1 cellular context compared by ENCODE assay signal in the genomic region with DNA sequence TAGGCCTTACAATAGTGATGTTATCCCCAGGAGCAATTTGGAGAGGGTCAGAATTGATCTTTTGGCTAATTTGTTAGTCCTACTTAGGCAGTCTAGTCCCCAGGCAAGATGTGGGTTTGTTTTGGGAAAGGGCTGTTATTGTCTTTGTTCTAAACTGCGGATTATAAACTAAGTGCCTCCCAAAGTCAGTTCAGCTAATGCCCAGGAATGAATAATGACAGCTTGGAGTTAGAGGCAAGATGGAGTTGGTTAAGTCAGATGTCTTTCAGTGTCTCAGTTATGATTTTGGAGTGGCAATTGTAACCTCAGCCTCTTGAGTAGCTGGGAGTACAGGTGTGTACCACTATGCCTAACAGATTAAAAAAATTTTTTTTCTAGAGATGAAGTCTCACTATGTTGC.
TF ChIP-seq lines count a peak whose summit lies in the region.

No MANE protein-coding gene starts in this region.

TF ChIP-seq in GM23338, 12 proteins besides CTCF, POLR2A, EP300 and RAD21:
- TF ChIP-seq, protein P1, sequence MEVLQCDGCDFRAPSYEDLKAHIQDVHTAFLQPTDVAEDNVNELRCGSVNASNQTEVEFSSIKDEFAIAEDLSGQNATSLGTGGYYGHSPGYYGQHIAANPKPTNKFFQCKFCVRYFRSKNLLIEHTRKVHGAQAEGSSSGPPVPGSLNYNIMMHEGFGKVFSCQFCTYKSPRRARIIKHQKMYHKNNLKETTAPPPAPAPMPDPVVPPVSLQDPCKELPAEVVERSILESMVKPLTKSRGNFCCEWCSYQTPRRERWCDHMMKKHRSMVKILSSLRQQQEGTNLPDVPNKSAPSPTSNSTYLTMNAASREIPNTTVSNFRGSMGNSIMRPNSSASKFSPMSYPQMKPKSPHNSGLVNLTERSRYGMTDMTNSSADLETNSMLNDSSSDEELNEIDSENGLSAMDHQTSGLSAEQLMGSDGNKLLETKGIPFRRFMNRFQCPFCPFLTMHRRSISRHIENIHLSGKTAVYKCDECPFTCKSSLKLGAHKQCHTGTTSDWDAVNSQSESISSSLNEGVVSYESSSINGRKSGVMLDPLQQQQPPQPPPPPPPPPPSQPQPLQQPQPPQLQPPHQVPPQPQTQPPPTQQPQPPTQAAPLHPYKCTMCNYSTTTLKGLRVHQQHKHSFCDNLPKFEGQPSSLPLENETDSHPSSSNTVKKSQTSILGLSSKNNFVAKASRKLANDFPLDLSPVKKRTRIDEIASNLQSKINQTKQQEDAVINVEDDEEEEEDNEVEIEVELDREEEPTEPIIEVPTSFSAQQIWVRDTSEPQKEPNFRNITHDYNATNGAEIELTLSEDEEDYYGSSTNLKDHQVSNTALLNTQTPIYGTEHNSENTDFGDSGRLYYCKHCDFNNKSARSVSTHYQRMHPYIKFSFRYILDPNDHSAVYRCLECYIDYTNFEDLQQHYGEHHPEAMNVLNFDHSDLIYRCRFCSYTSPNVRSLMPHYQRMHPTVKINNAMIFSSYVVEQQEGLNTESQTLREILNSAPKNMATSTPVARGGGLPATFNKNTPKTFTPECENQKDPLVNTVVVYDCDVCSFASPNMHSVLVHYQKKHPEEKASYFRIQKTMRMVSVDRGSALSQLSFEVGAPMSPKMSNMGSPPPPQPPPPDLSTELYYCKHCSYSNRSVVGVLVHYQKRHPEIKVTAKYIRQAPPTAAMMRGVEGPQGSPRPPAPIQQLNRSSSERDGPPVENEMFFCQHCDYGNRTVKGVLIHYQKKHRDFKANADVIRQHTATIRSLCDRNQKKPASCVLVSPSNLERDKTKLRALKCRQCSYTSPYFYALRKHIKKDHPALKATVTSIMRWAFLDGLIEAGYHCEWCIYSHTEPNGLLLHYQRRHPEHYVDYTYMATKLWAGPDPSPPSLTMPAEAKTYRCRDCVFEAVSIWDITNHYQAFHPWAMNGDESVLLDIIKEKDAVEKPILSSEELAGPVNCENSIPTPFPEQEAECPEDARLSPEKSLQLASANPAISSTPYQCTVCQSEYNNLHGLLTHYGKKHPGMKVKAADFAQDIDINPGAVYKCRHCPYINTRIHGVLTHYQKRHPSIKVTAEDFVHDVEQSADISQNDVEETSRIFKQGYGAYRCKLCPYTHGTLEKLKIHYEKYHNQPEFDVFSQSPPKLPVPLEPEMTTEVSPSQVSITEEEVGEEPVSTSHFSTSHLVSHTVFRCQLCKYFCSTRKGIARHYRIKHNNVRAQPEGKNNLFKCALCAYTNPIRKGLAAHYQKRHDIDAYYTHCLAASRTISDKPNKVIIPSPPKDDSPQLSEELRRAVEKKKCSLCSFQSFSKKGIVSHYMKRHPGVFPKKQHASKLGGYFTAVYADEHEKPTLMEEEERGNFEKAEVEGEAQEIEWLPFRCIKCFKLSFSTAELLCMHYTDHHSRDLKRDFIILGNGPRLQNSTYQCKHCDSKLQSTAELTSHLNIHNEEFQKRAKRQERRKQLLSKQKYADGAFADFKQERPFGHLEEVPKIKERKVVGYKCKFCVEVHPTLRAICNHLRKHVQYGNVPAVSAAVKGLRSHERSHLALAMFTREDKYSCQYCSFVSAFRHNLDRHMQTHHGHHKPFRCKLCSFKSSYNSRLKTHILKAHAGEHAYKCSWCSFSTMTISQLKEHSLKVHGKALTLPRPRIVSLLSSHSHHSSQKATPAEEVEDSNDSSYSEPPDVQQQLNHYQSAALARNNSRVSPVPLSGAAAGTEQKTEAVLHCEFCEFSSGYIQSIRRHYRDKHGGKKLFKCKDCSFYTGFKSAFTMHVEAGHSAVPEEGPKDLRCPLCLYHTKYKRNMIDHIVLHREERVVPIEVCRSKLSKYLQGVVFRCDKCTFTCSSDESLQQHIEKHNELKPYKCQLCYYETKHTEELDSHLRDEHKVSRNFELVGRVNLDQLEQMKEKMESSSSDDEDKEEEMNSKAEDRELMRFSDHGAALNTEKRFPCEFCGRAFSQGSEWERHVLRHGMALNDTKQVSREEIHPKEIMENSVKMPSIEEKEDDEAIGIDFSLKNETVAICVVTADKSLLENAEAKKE (CRISPR knock-in tag; IDR thresholded peaks at IDR 0.05): no peak
- TF ChIP-seq, protein P2, sequence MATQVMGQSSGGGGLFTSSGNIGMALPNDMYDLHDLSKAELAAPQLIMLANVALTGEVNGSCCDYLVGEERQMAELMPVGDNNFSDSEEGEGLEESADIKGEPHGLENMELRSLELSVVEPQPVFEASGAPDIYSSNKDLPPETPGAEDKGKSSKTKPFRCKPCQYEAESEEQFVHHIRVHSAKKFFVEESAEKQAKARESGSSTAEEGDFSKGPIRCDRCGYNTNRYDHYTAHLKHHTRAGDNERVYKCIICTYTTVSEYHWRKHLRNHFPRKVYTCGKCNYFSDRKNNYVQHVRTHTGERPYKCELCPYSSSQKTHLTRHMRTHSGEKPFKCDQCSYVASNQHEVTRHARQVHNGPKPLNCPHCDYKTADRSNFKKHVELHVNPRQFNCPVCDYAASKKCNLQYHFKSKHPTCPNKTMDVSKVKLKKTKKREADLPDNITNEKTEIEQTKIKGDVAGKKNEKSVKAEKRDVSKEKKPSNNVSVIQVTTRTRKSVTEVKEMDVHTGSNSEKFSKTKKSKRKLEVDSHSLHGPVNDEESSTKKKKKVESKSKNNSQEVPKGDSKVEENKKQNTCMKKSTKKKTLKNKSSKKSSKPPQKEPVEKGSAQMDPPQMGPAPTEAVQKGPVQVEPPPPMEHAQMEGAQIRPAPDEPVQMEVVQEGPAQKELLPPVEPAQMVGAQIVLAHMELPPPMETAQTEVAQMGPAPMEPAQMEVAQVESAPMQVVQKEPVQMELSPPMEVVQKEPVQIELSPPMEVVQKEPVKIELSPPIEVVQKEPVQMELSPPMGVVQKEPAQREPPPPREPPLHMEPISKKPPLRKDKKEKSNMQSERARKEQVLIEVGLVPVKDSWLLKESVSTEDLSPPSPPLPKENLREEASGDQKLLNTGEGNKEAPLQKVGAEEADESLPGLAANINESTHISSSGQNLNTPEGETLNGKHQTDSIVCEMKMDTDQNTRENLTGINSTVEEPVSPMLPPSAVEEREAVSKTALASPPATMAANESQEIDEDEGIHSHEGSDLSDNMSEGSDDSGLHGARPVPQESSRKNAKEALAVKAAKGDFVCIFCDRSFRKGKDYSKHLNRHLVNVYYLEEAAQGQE (IDR thresholded peaks at IDR 0.05; ENCODE audit: unreplicated experiment): no peak
- TF ChIP-seq, protein P3, sequence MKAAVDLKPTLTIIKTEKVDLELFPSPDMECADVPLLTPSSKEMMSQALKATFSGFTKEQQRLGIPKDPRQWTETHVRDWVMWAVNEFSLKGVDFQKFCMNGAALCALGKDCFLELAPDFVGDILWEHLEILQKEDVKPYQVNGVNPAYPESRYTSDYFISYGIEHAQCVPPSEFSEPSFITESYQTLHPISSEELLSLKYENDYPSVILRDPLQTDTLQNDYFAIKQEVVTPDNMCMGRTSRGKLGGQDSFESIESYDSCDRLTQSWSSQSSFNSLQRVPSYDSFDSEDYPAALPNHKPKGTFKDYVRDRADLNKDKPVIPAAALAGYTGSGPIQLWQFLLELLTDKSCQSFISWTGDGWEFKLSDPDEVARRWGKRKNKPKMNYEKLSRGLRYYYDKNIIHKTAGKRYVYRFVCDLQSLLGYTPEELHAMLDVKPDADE (IDR thresholded peaks at IDR 0.05): no peak
